Comparison of ENCODE assay signal across 14 cellular contexts in genomic region chr5:146751054-146751453, GRCh38.
DNase-seq lines count a peak whose midpoint lies in the region; ATAC-seq and TF ChIP-seq lines count a peak whose summit lies in the region.
"Had no signal": no experiment of that assay in that cellular context is flagged by ENCODE, and none has a peak within 500 bp of the region (broad histone marks: within the 10 kb centered on the region; RNA-seq: fewer than 3 reads in every experiment).

No MANE protein-coding gene starts in this region.

- no peak for ATAC-seq in CD4-positive, alpha-beta T cell (ENCODE audit: poor library complexity)
- ATAC-seq in Panc1: peak; percentile 57
- ATAC-seq: gastroesophageal sphincter had no signal

- no peak overlapping the region for H3K4me2 ChIP-seq in SK-N-SH

- no peaks in the 10 kb centered on the region for H4K20me1 ChIP-seq in SK-N-SH (ENCODE audit: insufficient read depth)

- no peaks in the 10 kb centered on the region for H3K9me3 ChIP-seq in CD4-positive, alpha-beta T cell (ENCODE audit: control insufficient read depth, low read length)
- H3K9me3 ChIP-seq in Panc1 (ENCODE audit: control insufficient read depth, insufficient read depth, low read depth, low read length): no peaks in the 10 kb centered on the region
- no peaks in the 10 kb centered on the region for H3K9me3 ChIP-seq in SK-N-SH

- in situ Hi-C loops in Panc1 (cut with HindIII; ENCODE audit: low pct_unique_long_range_greater_than_20kb, low sequenced_read_pairs): no loop called here

- no peaks in the 10 kb centered on the region for H3K36me3 ChIP-seq in Panc1 (ENCODE audit: control insufficient read depth, insufficient read depth, low read length)
- H3K36me3 ChIP-seq in SK-N-SH (replicated peaks in 1 of 2; ENCODE audit: control insufficient read depth in 1 of 2, insufficient read depth in 2 of 2, low read length in 1 of 2): peaks cover 0 to 8% of the 10 kb centered on the region in 2 experiments
- H3K36me3 ChIP-seq: brain microvascular endothelial cell, gastroesophageal sphincter had no signal

- POLR2A ChIA-PET in CD4-positive, alpha-beta T cell (lab: Charles Lee): no interaction called here
- POLR2A ChIA-PET in Panc1 (lab: Charles Lee) (no interaction called here), SK-N-SH (lab: Yijun Ruan, JAX) (no interaction called here)

- no peaks in the 10 kb centered on the region for H3K27me3 Mint-ChIP-seq in CD4-positive, alpha-beta T cell

- peak overlapping the region; percentile 82 for H3K27ac Mint-ChIP-seq in CD4-positive, alpha-beta T cell

- no TSS peak for BruUV-seq in Panc1 (replicated peaks; lab: Mats Ljungman, UMichigan)

- intact Hi-C loops in CD4-positive, alpha-beta T cell (cut with DNase I, micrococcal nuclease): no loop called here
- intact Hi-C loops in Panc1 (cut with micrococcal nuclease; ENCODE audit: unreplicated experiment): no loop called here

- TF ChIP-seq RAD21 in SK-N-SH (IDR thresholded peaks at IDR 0.05; ENCODE audit: low read length): no peak

- CTCF ChIA-PET in CD4-positive, alpha-beta T cell (lab: Charles Lee): no interaction called here
- CTCF ChIA-PET in Panc1 (lab: Charles Lee): no interaction called here
- CTCF ChIA-PET in SK-N-SH (lab: Yijun Ruan, JAX): interaction anchor here (1.3 to 2.0 kb wide), 2 partner anchors 185 to 209 kb away, joined by 4 to 5 read pairs; no protein-coding TSS in a partner anchor

- H3K4me1 ChIP-seq in Panc1 (ENCODE audit: control insufficient read depth, insufficient read depth, low read length) (no peaks in the 10 kb centered on the region), SK-N-SH (ENCODE audit: control insufficient read depth in 1 of 2, insufficient read depth in 2 of 2, low read depth in 1 of 2, low read length in 1 of 2) (peaks cover 0 to 3% of the 10 kb centered on the region in 2 experiments; a peak in 2 of 4 replicates)
- H3K4me1 ChIP-seq: gastroesophageal sphincter had no signal

- H3K4me3 ChIP-seq in Panc1 (ENCODE audit: low read depth in 2 of 2, low read length in 2 of 2) (no peak overlapping the region), SK-N-SH (ENCODE audit: low read depth in 2 of 2, low read length in 1 of 2) (no peak overlapping the region)
- H3K4me3 ChIP-seq: gastroesophageal sphincter, GM23248 had no signal

- peaks cover 6% of the 10 kb centered on the region for H3K9me3 Mint-ChIP-seq in CD4-positive, alpha-beta T cell

- H3K4me1 Mint-ChIP-seq in CD4-positive, alpha-beta T cell (ENCODE audit: low read depth): peaks cover 47% of the 10 kb centered on the region

- no peaks in the 10 kb centered on the region for H3K36me3 Mint-ChIP-seq in CD4-positive, alpha-beta T cell (ENCODE audit: low read depth)

- no peak for TF ChIP-seq EP300 in SK-N-SH (IDR thresholded peaks at IDR 0.05; ENCODE audit: borderline replicate concordance in 1 of 2, low read depth in 1 of 2, low read length in 1 of 2)

- no peaks in the 10 kb centered on the region for H3K27me3 ChIP-seq in CD4-positive, alpha-beta T cell (ENCODE audit: control insufficient read depth, insufficient read depth, low read length)
- H3K27me3 ChIP-seq in Panc1 (ENCODE audit: control insufficient read depth, insufficient read depth, low read length) (no peaks in the 10 kb centered on the region), SK-N-SH (ENCODE audit: insufficient read depth) (no peaks in the 10 kb centered on the region)
- H3K27me3 ChIP-seq: brain microvascular endothelial cell, gastroesophageal sphincter had no signal

- no peak for DNase-seq in CD4-positive, alpha-beta T cell
- DNase-seq in Daoy (ENCODE audit: low read depth) (peak; percentile 18), Panc1 (ENCODE audit: low read depth, low spot score) (no peak), left kidney (ENCODE audit: low read depth, low spot score) (peak; percentile 41), superior temporal gyrus (ENCODE audit: extremely low spot score) (no peak), mesenteric fat pad (ENCODE audit: low spot score) (no peak), SK-N-SH (no peak)
- DNase-seq in stimulated activated CD4-positive, alpha-beta T cell treated with anti-CD3 and anti-CD28 coated beads, Interleukin-1b, Interleukin-23, amount 100 ng/mL, for 48 hours: no peak
- DNase-seq: brain microvascular endothelial cell, GM23248, Karpas-422, substantia nigra had no signal

- H3K9ac ChIP-seq in SK-N-SH: no peak overlapping the region
- H3K9ac ChIP-seq: GM23248 had no signal

- TF ChIP-seq CTCF in CD4-positive, alpha-beta T cell (IDR thresholded peaks at IDR 0.05): no peak
- TF ChIP-seq CTCF in Panc1 (IDR thresholded peaks at IDR 0.05) (no peak), SK-N-SH (IDR thresholded peaks at IDR 0.05) (no peak)

- no peak overlapping the region for H2AFZ ChIP-seq in SK-N-SH (ENCODE audit: low read depth)
- H2AFZ ChIP-seq: GM23248 had no signal

- 84% methylated on average over 3 of the region's 3 CpGs for WGBS in SK-N-SH (ENCODE audit: low lambda C conversion rate)

- H3K4me3 Mint-ChIP-seq in CD4-positive, alpha-beta T cell: no peak overlapping the region

- H3K27ac ChIP-seq in CD4-positive, alpha-beta T cell (ENCODE audit: low read depth, low read length): peak overlapping the region; percentile 38
- no peak overlapping the region for H3K27ac ChIP-seq in Panc1 (ENCODE audit: low read length)
- no peak overlapping the region for H3K27ac ChIP-seq in SK-N-SH (ENCODE audit: low read depth in 2 of 2, low read length in 1 of 2)
- H3K27ac ChIP-seq: brain microvascular endothelial cell, gastroesophageal sphincter, GM23248, VCaP had no signal

- H3K79me2 ChIP-seq in SK-N-SH (ENCODE audit: insufficient read depth): no peaks in the 10 kb centered on the region

- H3F3A ChIP-seq in SK-N-SH (replicated peaks; ENCODE audit: insufficient read depth): peaks cover 3% of the 10 kb centered on the region

- no peaks in the 10 kb centered on the region for H3K9me2 ChIP-seq in SK-N-SH

TF ChIP-seq in SK-N-SH, 30 proteins besides CTCF, POLR2A, EP300 and RAD21:
- no peak for TF ChIP-seq NFIC (IDR thresholded peaks at IDR 0.05; ENCODE audit: borderline replicate concordance)
- TF ChIP-seq FOSL2 (IDR thresholded peaks at IDR 0.05; ENCODE audit: borderline replicate concordance, low read depth): no peak
- TF ChIP-seq YY1 (IDR thresholded peaks at IDR 0.05; ENCODE audit: low read depth): no peak
- TF ChIP-seq EZH2phosphoT487 (IDR thresholded peaks at IDR 0.05; ENCODE audit: borderline replicate concordance, low read depth): no peak
- no peak for TF ChIP-seq SMC3 (IDR thresholded peaks at IDR 0.05; ENCODE audit: low read depth, low read length)
- no peak for TF ChIP-seq TEAD4 (IDR thresholded peaks at IDR 0.05; ENCODE audit: borderline replicate concordance, insufficient read depth)
- TF ChIP-seq FOXJ3 (CRISPR knock-in tag; IDR thresholded peaks at IDR 0.05): no peak

Comparison
In these comparisons a context has a peak if more than half of its experiments do, and no peak if none do; other contexts are left out.
1. DNase-seq: peak in Daoy (single experiment) and left kidney (single experiment); none in CD4-positive, alpha-beta T cell (0 of 10), Panc1 (single experiment), superior temporal gyrus (single experiment), stimulated activated CD4-positive, alpha-beta T cell treated with anti-CD3 and anti-CD28 coated beads, Interleukin-1b, Interleukin-23, amount 100 ng/mL, for 48 hours (single experiment), mesenteric fat pad (single experiment) and SK-N-SH (single experiment).